ENCODE assay signal across 8 cellular contexts in the genomic region with DNA sequence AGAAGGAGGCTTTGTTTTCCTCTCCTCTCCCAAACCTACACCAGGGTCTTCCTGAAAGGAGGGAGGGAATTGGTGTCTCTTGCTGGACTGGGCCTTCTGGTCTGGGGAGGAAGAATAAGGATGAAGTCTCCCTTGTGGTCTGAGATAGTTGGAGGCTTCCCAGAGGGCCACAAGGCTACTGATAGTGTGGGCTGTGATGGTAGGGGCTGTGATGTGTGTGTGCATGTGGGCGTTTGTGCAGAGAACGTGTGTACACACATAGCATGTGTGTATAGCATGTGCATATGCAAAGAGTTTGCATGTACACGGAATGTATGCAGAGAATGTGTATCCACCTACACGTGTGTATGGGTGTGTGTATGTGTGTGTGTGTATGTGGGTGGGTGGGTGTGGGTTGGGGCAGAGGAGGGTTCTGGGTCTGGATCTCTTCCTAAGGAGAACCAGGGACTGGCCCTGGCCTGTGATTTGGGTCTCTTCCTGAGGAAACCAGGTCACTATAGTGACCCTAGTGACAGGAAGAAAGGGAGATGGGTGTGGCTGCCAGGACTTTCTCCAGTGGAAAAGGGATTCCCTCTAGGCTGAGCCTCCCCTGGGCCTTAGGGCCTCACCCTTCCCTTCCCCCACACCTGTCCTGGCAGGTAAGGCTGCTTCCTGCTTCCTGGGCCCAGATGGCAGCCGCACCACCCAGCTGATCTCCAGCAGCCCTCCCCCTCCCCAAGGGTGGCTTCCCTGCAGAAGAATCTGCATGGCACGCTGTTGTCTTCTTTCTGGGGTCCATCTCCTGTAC. TPM values are rescaled to one million over a fixed set of nuclear protein-coding genes. Genes with fewer than 3 reads are reported as not detected.
DNase-seq lines count a peak whose midpoint lies in the region; ATAC-seq and TF ChIP-seq lines count a peak whose summit lies in the region.

No MANE protein-coding gene starts in this region.

- TF ChIP-seq CTCF in cardiac muscle cell (IDR thresholded peaks at IDR 0.05; ENCODE audit: low read depth, low read length) (no peak), ascending aorta (IDR thresholded peaks at IDR 0.05) (no peak), liver (IDR thresholded peaks at IDR 0.05; ENCODE audit: low read depth, low read length, missing input control) (no peak), upper lobe of right lung (IDR thresholded peaks at IDR 0.05) (no peak)

- TF ChIP-seq RAD21 in liver (IDR thresholded peaks at IDR 0.05), result no peak

- no peaks in the 10 kb centered on the region for H3K9me3 ChIP-seq in cardiac muscle cell (ENCODE audit: low read depth)
- no peaks in the 10 kb centered on the region for H3K9me3 ChIP-seq in ascending aorta
- no peaks in the 10 kb centered on the region for H3K9me3 ChIP-seq in liver (ENCODE audit: control insufficient read depth in 4 of 4, low read length in 3 of 4)
- no peaks in the 10 kb centered on the region for H3K9me3 ChIP-seq in upper lobe of right lung

- H3K4me1 ChIP-seq in cardiac muscle cell (ENCODE audit: low read depth) (no peaks in the 10 kb centered on the region), ascending aorta (peaks cover 8 to 38% of the 10 kb centered on the region in 2 donors), liver (ENCODE audit: control insufficient read depth in 4 of 4, insufficient read depth in 4 of 4, low read length in 3 of 4) (peaks cover 9 to 64% (median 38%) of the 10 kb centered on the region in 4 donors), upper lobe of right lung (peaks cover 28% of the 10 kb centered on the region)

- H3K27ac ChIP-seq in cardiac muscle cell (no peak overlapping the region), ascending aorta (peak overlapping the region; percentile 80 to 87), liver (ENCODE audit: low read depth in 1 of 2, low read length in 2 of 2) (peak overlapping the region; percentile 94 to 96), upper lobe of right lung (peak overlapping the region; percentile 56)

- ATAC-seq in Right ventricle myocardium inferior (no peak), upper lobe of right lung (peak; percentile 62), GM18502 (IDR thresholded peaks at IDR 0.05; ENCODE audit: poor library complexity, unreplicated experiment) (no peak), HG02610 (IDR thresholded peaks at IDR 0.05; ENCODE audit: unreplicated experiment) (no peak), HG02938 (IDR thresholded peaks at IDR 0.05; ENCODE audit: unreplicated experiment) (no peak)

- WGBS in liver, result 30% methylated on average over 6 of the region's 6 CpGs

- H3K36me3 ChIP-seq in cardiac muscle cell, result no peaks in the 10 kb centered on the region
- H3K36me3 ChIP-seq in ascending aorta, result no peaks in the 10 kb centered on the region
- no peaks in the 10 kb centered on the region for H3K36me3 ChIP-seq in liver (ENCODE audit: control insufficient read depth in 4 of 4, insufficient read depth in 3 of 4, low read depth in 1 of 4, low read length in 3 of 4)
- H3K36me3 ChIP-seq in upper lobe of right lung, result no peaks in the 10 kb centered on the region

- DNase-seq in cardiac muscle cell (ENCODE audit: low read depth in 1 of 2, low spot score in 1 of 2) (no peak), Right ventricle myocardium inferior (ENCODE audit: missing footprints) (no peak), ascending aorta (ENCODE audit: low spot score in 2 of 2) (no peak), upper lobe of right lung (peak; percentile 77)

- H3K4me3 ChIP-seq in cardiac muscle cell (peak overlapping the region; percentile 88), ascending aorta (peak overlapping the region; percentile 85 to 100), liver (ENCODE audit: low read depth in 1 of 3, low read length in 3 of 3) (peak overlapping the region; percentile 79 to 99 (median 99)), upper lobe of right lung (peak overlapping the region; percentile 66)

- intact Hi-C loops in Right ventricle myocardium inferior (cut with DNase I) (loop anchor here (2.0 to 5.0 kb wide), 5 partner anchors 37 to 167 kb away; no protein-coding TSS in a partner anchor), ascending aorta (cut with DNase I) (loop anchor here (2.0 to 5.0 kb wide), 6 partner anchors 42 to 157 kb away; no protein-coding TSS in a partner anchor), upper lobe of right lung (cut with DNase I) (no loop called here)

- H3K27me3 ChIP-seq in cardiac muscle cell (no peaks in the 10 kb centered on the region), ascending aorta (no peaks in the 10 kb centered on the region), liver (ENCODE audit: control insufficient read depth in 4 of 4, insufficient read depth in 4 of 4, low read length in 3 of 4) (no peaks in the 10 kb centered on the region), upper lobe of right lung (no peaks in the 10 kb centered on the region)

- H3K9ac ChIP-seq in liver (ENCODE audit: low read depth in 1 of 2, low read length in 2 of 2), result peak overlapping the region; percentile 91 to 97

TF ChIP-seq in liver, 16 proteins besides CTCF, POLR2A, EP300 and RAD21:
- TF ChIP-seq FOXA1 (IDR thresholded peaks at IDR 0.05) (no peak), NR2F2 (IDR thresholded peaks at IDR 0.05) (peak; percentile 62), RXRA (IDR thresholded peaks at IDR 0.05) (no peak)

RNA-seq across cellular contexts. Expression of a gene that starts 1.7 kb away (rescaled TPM):
- total RNA-seq in cardiac muscle cell, result 25.2 and 28.7 TPM in 2 replicates
- 12.1 and 13.8 TPM in 2 replicates for polyA plus RNA-seq in cardiac muscle cell
- 32.1 TPM for total RNA-seq in Right ventricle myocardium inferior
- total RNA-seq in ascending aorta, result 144 TPM
- total RNA-seq in liver, result 100 to 1,000 TPM in 1 of 2 donors, 10 to 100 TPM in 1; 53.8 to 124 TPM
- polyA plus RNA-seq in liver, result 10 to 100 TPM; 22.9 to 34.7 TPM
- 115 TPM for total RNA-seq in upper lobe of right lung
